In the genomic region with DNA sequence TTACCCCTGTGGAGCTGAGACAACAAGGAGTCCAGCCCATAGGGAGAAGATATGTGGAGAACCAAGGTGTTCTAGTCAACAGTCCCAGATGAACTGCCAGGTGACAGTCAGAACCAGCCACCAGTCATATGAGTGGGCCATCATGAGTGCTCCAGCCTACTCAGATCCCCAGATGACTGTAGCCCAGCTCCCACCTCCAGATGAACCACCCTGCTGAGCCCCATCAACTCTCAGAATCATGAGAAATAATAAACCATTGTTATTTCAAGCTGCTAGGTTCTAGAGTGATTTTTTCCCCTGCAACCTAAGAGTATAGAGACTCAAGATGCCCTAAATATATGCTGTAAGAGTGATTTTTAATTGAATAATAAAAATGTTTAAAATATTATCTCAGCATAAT, we compare ENCODE assay signal across 32 cellular contexts.
DNase-seq lines count a peak whose midpoint lies in the region; ATAC-seq, FAIRE-seq and TF ChIP-seq lines count a peak whose summit lies in the region.
"Had no signal": no experiment of that assay in that cellular context is flagged by ENCODE, and none has a peak within 500 bp of the region (broad histone marks: within the 10 kb centered on the region; RNA-seq: fewer than 3 reads in every experiment).

No MANE protein-coding gene starts in this region.

- H4K20me1 ChIP-seq in HepG2 (ENCODE audit: insufficient read depth, low read length) (no peaks in the 10 kb centered on the region), GM23338 (replicated peaks; ENCODE audit: insufficient read depth) (no peaks in the 10 kb centered on the region)
- H4K20me1 ChIP-seq: BLaER1; BLaER1 treated with 17β-estradiol and CSF1 and Interleukin-3, amounts not matched to agents 10 nM and 100 nM had no signal

- CTCF ChIA-PET in HepG2 (lab: Yijun Ruan, JAX; ENCODE audit: low intra/inter-chr PET ratio, low total read pairs) = no interaction called here

- no peak overlapping the region for H3K27ac Mint-ChIP-seq in GM23338
- H3K27ac Mint-ChIP-seq: B cell; CD14-positive monocyte; CD4-positive, alpha-beta memory T cell; CD4-positive, alpha-beta T cell; CD8-positive, alpha-beta memory T cell; CD8-positive, alpha-beta T cell had no signal

- in situ Hi-C loops in HepG2 (cut with HindIII; ENCODE audit: extremely low pct_ligation_motif_present, low pct_unique_long_range_greater_than_20kb) = no loop called here

- peaks cover 42% of the 10 kb centered on the region for H3K9me3 ChIP-seq in HepG2 (ENCODE audit: low read length)
- H3K9me3 ChIP-seq in right lobe of liver = no peaks in the 10 kb centered on the region
- H3K9me3 ChIP-seq: A549, BE2C, BLaER1 had no signal

- H3K9ac ChIP-seq in HepG2 (ENCODE audit: insufficient read depth, low read depth, low read length) = no peak overlapping the region
- H3K9ac ChIP-seq: BLaER1; BLaER1 treated with 17β-estradiol and CSF1 and Interleukin-3, amounts not matched to agents 10 nM and 100 nM had no signal

- H3K79me2 ChIP-seq in HepG2 (ENCODE audit: insufficient read depth, low read length) (no peaks in the 10 kb centered on the region), GM23338 (replicated peaks; ENCODE audit: insufficient read depth) (no peaks in the 10 kb centered on the region)

- no peaks in the 10 kb centered on the region for H3F3A ChIP-seq in GM23338 (replicated peaks; ENCODE audit: low read depth)

- POLR2A ChIA-PET in HepG2 (lab: Yijun Ruan, JAX) = no interaction called here

- BruUV-seq in HepG2 (replicated peaks; lab: Mats Ljungman, UMichigan) = no TSS peak

- DNase-seq in HepG2 (ENCODE audit: low spot score) (no peak), right lobe of liver (no peak), GM23338 (ENCODE audit: low spot score) (no peak), NCI-H1048 (lab: John Stamatoyannopoulos, UW) (no peak)
- DNase-seq: 8988T; ACHN; AML-193; BE2C; C1 segment of cervical spinal cord; Caco-2; Calu3; CD4-positive, alpha-beta memory T cell; CD4-positive, alpha-beta T cell; CD4-positive, CD25-positive, alpha-beta regulatory T cell; CD8-positive, alpha-beta memory T cell; CD8-positive, alpha-beta T cell; COR-L47; DMS 273 treated with DMSO at 0.1 percent for 48 hours; DMS153; DMS53; DMS79; DMS79 treated with DMSO at 0.1 percent for 48 hours; DND-41; EL had no signal

- no peak overlapping the region for H3K4me3 Mint-ChIP-seq in GM23338
- H3K4me3 Mint-ChIP-seq: B cell; CD14-positive monocyte; CD4-positive, alpha-beta memory T cell; CD4-positive, alpha-beta T cell; CD4-positive, CD25-positive, alpha-beta regulatory T cell; CD8-positive, alpha-beta memory T cell; CD8-positive, alpha-beta T cell had no signal

- H3K4me1 ChIP-seq in HepG2 (ENCODE audit: insufficient read depth, low read length) (no peaks in the 10 kb centered on the region), right lobe of liver (no peaks in the 10 kb centered on the region), GM23338 (ENCODE audit: insufficient read depth) (no peaks in the 10 kb centered on the region)
- H3K4me1 ChIP-seq: A549; BE2C; BLaER1; BLaER1 treated with 17β-estradiol and CSF1 and Interleukin-3, amounts not matched to agents 10 nM and 100 nM; Caco-2 had no signal

- peaks cover 8% of the 10 kb centered on the region for H3K9me3 Mint-ChIP-seq in GM23338

- H3K36me3 ChIP-seq in HepG2 (replicated peaks in 1 of 2; ENCODE audit: control insufficient read depth in 1 of 2, insufficient read depth in 2 of 2, low read length in 2 of 2) (no peaks in the 10 kb centered on the region), right lobe of liver (no peaks in the 10 kb centered on the region), GM23338 (ENCODE audit: insufficient read depth) (no peaks in the 10 kb centered on the region)
- H3K36me3 ChIP-seq: BE2C; BLaER1; BLaER1 treated with 17β-estradiol and CSF1 and Interleukin-3, amounts not matched to agents 10 nM and 100 nM had no signal

- intact Hi-C loops in HepG2 (cut with micrococcal nuclease; ENCODE audit: unreplicated experiment) = no loop called here
- intact Hi-C loops in right lobe of liver (cut with DNase I) = no loop called here

- TF ChIP-seq EP300 in HepG2 (IDR thresholded peaks at IDR 0.05; ENCODE audit: low read depth in 2 of 2, low read length in 2 of 2) (no peak), HepG2 (CRISPR knock-in tag; IDR thresholded peaks at IDR 0.05; ENCODE audit: borderline replicate concordance) (no peak)

- TF ChIP-seq RAD21 in HepG2 (CRISPR knock-in tag; IDR thresholded peaks at IDR 0.05) = no peak

- no peak overlapping the region for H3K27ac ChIP-seq in HepG2 (ENCODE audit: extremely low read length, insufficient read depth, low read length)
- no peak overlapping the region for H3K27ac ChIP-seq in right lobe of liver
- H3K27ac ChIP-seq in GM23338 (ENCODE audit: low read depth) = no peak overlapping the region
- H3K27ac ChIP-seq: 22Rv1; A549; BLaER1; BLaER1 treated with 17β-estradiol and CSF1 and Interleukin-3, amounts not matched to agents 10 nM and 100 nM; C4-2B had no signal

- no peaks in the 10 kb centered on the region for H3K9me2 ChIP-seq in GM23338 (ENCODE audit: insufficient read depth)

- H2AFZ ChIP-seq in HepG2 (ENCODE audit: low read length) (no peak overlapping the region), GM23338 (no peak overlapping the region)

- H3K4me2 ChIP-seq in HepG2 (ENCODE audit: low read depth, low read length) (no peak overlapping the region), GM23338 (no peak overlapping the region)
- H3K4me2 ChIP-seq: A549; BLaER1; BLaER1 treated with 17β-estradiol and CSF1 and Interleukin-3, amounts not matched to agents 10 nM and 100 nM had no signal

- TF ChIP-seq POLR2A in HepG2 (IDR thresholded peaks at IDR 0.05; ENCODE audit: insufficient read depth in 1 of 2, low read depth in 2 of 2, low read length in 2 of 2) = no peak
- TF ChIP-seq POLR2A in right lobe of liver (IDR thresholded peaks at IDR 0.05) = no peak

- H3K27me3 ChIP-seq in HepG2 (ENCODE audit: control insufficient read depth in 1 of 2, insufficient read depth in 2 of 2, low read length in 2 of 2) (no peaks in the 10 kb centered on the region), right lobe of liver (no peaks in the 10 kb centered on the region), GM23338 (ENCODE audit: insufficient read depth) (no peaks in the 10 kb centered on the region)
- H3K27me3 ChIP-seq: BE2C; BLaER1; BLaER1 treated with 17β-estradiol and CSF1 and Interleukin-3, amounts not matched to agents 10 nM and 100 nM had no signal

- ATAC-seq in HepG2 (no peak), right lobe of liver (no peak), GM23338 (no peak)
- ATAC-seq: A549; CD8-positive, alpha-beta T cell had no signal

- no peak for FAIRE-seq in HepG2 (lab: Jason Lieb, UNC)
- FAIRE-seq: A204.1, A549 had no signal

- peaks cover 4% of the 10 kb centered on the region; the same call in 2 of the 3 replicates for H3K36me3 Mint-ChIP-seq in GM23338 (ENCODE audit: low read depth)
- H3K36me3 Mint-ChIP-seq: CD14-positive monocyte; CD4-positive, alpha-beta memory T cell; CD4-positive, CD25-positive, alpha-beta regulatory T cell; CD8-positive, alpha-beta T cell had no signal

- peaks cover 3% of the 10 kb centered on the region for H3K27me3 Mint-ChIP-seq in GM23338 (ENCODE audit: insufficient read depth, low read depth, poor library complexity)
- H3K27me3 Mint-ChIP-seq: B cell; CD4-positive, alpha-beta T cell; CD4-positive, CD25-positive, alpha-beta regulatory T cell; CD8-positive, alpha-beta memory T cell had no signal

- no peaks in the 10 kb centered on the region for H3K4me1 Mint-ChIP-seq in GM23338
- H3K4me1 Mint-ChIP-seq: B cell; CD14-positive monocyte; CD4-positive, alpha-beta memory T cell; CD4-positive, CD25-positive, alpha-beta regulatory T cell; CD8-positive, alpha-beta memory T cell had no signal

- no peak for TF ChIP-seq CTCF in HepG2 (CRISPR knock-in tag; IDR thresholded peaks at IDR 0.05)
- no peak for TF ChIP-seq CTCF in right lobe of liver (IDR thresholded peaks at IDR 0.05)
- TF ChIP-seq CTCF in GM23338 (conservative IDR thresholded peaks at IDR 0.05; ENCODE audit: low read depth in 2 of 2) = no peak

- H3K4me3 ChIP-seq in HepG2 (replicated peaks in 1 of 3; ENCODE audit: insufficient read depth in 1 of 3, low read depth in 2 of 3, low read length in 3 of 3) = no peak overlapping the region
- no peak overlapping the region for H3K4me3 ChIP-seq in right lobe of liver
- no peak overlapping the region for H3K4me3 ChIP-seq in GM23338
- H3K4me3 ChIP-seq: A549; BLaER1; BLaER1 treated with 17β-estradiol and CSF1 and Interleukin-3, amounts not matched to agents 10 nM and 100 nM had no signal

TF ChIP-seq in HepG2, 621 proteins besides CTCF, POLR2A, EP300 and RAD21:
- TF ChIP-seq CBFB (CRISPR knock-in tag; IDR thresholded peaks at IDR 0.05) (no peak), ZNF331 (CRISPR knock-in tag; IDR thresholded peaks at IDR 0.05) (peak; percentile 85)

TF ChIP-seq in GM23338, 12 proteins besides CTCF, POLR2A, EP300 and RAD21 (continues in another document):
- TF ChIP-seq ZNF331 (CRISPR knock-in tag; IDR thresholded peaks at IDR 0.05; ENCODE audit: low read depth) (peak; percentile 95), JUNB (IDR thresholded peaks at IDR 0.05; ENCODE audit: unreplicated experiment) (no peak)
